Comparison of ENCODE assay signal across 22 cellular contexts in genomic region chr14:58193542-58193941, GRCh38. TPM values are rescaled to one million over a fixed set of nuclear protein-coding genes. Genes with fewer than 3 reads are reported as not detected.
DNase-seq lines count a peak whose midpoint lies in the region; ATAC-seq, FAIRE-seq and TF ChIP-seq lines count a peak whose summit lies in the region.
"Had no signal": no experiment of that assay in that cellular context is flagged by ENCODE, and none has a peak within 500 bp of the region (broad histone marks: within the 10 kb centered on the region; RNA-seq: fewer than 3 reads in every experiment).

No MANE protein-coding gene starts in this region.

- no peaks in the 10 kb centered on the region for H3K79me2 ChIP-seq in endothelial cell of umbilical vein (ENCODE audit: control insufficient read depth, insufficient read depth, low read length)

- H4K20me1 ChIP-seq in endothelial cell of umbilical vein (replicated peaks; ENCODE audit: control insufficient read depth, extremely low read depth, insufficient read depth, low read length), result no peaks in the 10 kb centered on the region

- TF ChIP-seq POLR2A in endothelial cell of umbilical vein (IDR thresholded peaks at IDR 0.05; ENCODE audit: low read depth, low read length), result no peak

- H3K36me3 ChIP-seq in endothelial cell of umbilical vein (ENCODE audit: control insufficient read depth in 2 of 2, extremely low read depth in 1 of 2, insufficient read depth in 2 of 2, low read length in 2 of 2) (no peaks in the 10 kb centered on the region), mucosa of descending colon (ENCODE audit: low read depth) (no peaks in the 10 kb centered on the region)
- H3K36me3 ChIP-seq: esophagus squamous epithelium, right atrium auricular region, SJSA1, upper lobe of left lung had no signal

- no peak overlapping the region for H3K4me2 ChIP-seq in endothelial cell of umbilical vein (ENCODE audit: insufficient read depth, low read length)

- H3K9me1 ChIP-seq in endothelial cell of umbilical vein (replicated peaks; ENCODE audit: control insufficient read depth, extremely low read depth, insufficient read depth, low read length), result no peaks in the 10 kb centered on the region

- no TSS peak for BruUV-seq in endothelial cell of umbilical vein (replicated peaks; lab: Mats Ljungman, UMichigan)

- H3K9me3 ChIP-seq in endothelial cell of umbilical vein (replicated peaks; ENCODE audit: control insufficient read depth, insufficient read depth, low read length) (no peaks in the 10 kb centered on the region), mucosa of descending colon (no peaks in the 10 kb centered on the region)
- H3K9me3 ChIP-seq: esophagus squamous epithelium, right atrium auricular region, SJSA1, upper lobe of left lung had no signal

- H2AFZ ChIP-seq in endothelial cell of umbilical vein (ENCODE audit: low read depth, low read length), result no peak overlapping the region

- POLR2A ChIA-PET in endothelial cell of umbilical vein (lab: Charles Lee), result no interaction called here

- no peak overlapping the region for H3K27ac ChIP-seq in endothelial cell of umbilical vein (ENCODE audit: insufficient read depth, low read depth, low read length)
- H3K27ac ChIP-seq: esophagus squamous epithelium, right atrium auricular region, SJSA1, upper lobe of left lung had no signal

- intact Hi-C loops in endothelial cell of umbilical vein (cut with micrococcal nuclease), result no loop called here
- intact Hi-C loops in mucosa of descending colon (cut with DNase I, micrococcal nuclease), result no loop called here

- H3K4me3 ChIP-seq in endothelial cell of umbilical vein (replicated peaks in 1 of 3; ENCODE audit: insufficient read depth in 1 of 3, low read depth in 1 of 3, low read length in 3 of 3) (no peak overlapping the region), mucosa of descending colon (no peak overlapping the region)
- H3K4me3 ChIP-seq: esophagus squamous epithelium, right atrium auricular region, SJSA1, upper lobe of left lung had no signal

- ATAC-seq in mucosa of descending colon, result peak; percentile 87
- ATAC-seq: activated T-cell treated with anti-CD3 and anti-CD28 coated beads, Interleukin-2, amount 50 U/mL, for 72 hours; naive thymus-derived CD8-positive, alpha-beta T cell had no signal

- dilution Hi-C loops in endothelial cell of umbilical vein (cut with MboI; ENCODE audit: extremely low pct_ligation_motif_present, low sequenced_read_pairs), result no loop called here

- no peak for TF ChIP-seq CTCF in endothelial cell of umbilical vein (IDR thresholded peaks at IDR 0.05; ENCODE audit: extremely low read depth in 1 of 2, insufficient read depth in 1 of 2, low read depth in 1 of 2, low read length in 2 of 2)
- no peak for TF ChIP-seq CTCF in mucosa of descending colon (IDR thresholded peaks at IDR 0.05)

- H3K27me3 ChIP-seq in endothelial cell of umbilical vein (ENCODE audit: control insufficient read depth in 2 of 2, insufficient read depth in 2 of 2, low read length in 2 of 2), result peaks cover 16 to 23% of the 10 kb centered on the region in 2 experiments
- H3K27me3 ChIP-seq: esophagus squamous epithelium, right atrium auricular region, upper lobe of left lung had no signal

- CTCF ChIA-PET in endothelial cell of umbilical vein (lab: Charles Lee), result no interaction called here

- DNase-seq in EH (ENCODE audit: low read depth) (peak; percentile 47), NCI-H748 (lab: John Stamatoyannopoulos, UW; ENCODE audit: unreplicated experiment) (peak; percentile 63), endothelial cell of umbilical vein (ENCODE audit: low read depth, low spot score) (peak; percentile 41), mucosa of descending colon (no peak), 8988T (no peak), AG20443 (ENCODE audit: low spot score) (no peak), GF-D8 (lab: John Stamatoyannopoulos, UW) (no peak)
- DNase-seq in central memory CD4-positive, alpha-beta T cell, result no peak
- DNase-seq: activated CD4-positive, alpha-beta T cell treated with anti-CD3 and anti-CD28 coated beads for 48 hours; activated naive CD4-positive, alpha-beta T cell treated with anti-CD3 and anti-CD28 coated beads, Interleukin-2, amount 10 ng/mL, durations not matched to agents 7 days and 5 days; activated T-cell treated with anti-CD3 and anti-CD28 coated beads, Interleukin-2, amount 50 U/mL, for 72 hours; aorta; COR-L47; effector CD8-positive, alpha-beta T cell; esophagus squamous epithelium; naive thymus-derived CD8-positive, alpha-beta T cell; NCI-H1694; stimulated activated CD4-positive, alpha-beta T cell treated with anti-CD3 and anti-CD28 coated beads, Interleukin-15, amount 100 ng/mL, for 24 hours; stimulated activated CD8-positive, alpha-beta memory T cell treated with anti-CD3 and anti-CD28 coated beads, Interleukin-4, amount 100 ng/mL, for 48 hours; upper lobe of left lung had no signal

- H3K9ac ChIP-seq in endothelial cell of umbilical vein (replicated peaks; ENCODE audit: extremely low read depth, insufficient read depth, low read length), result no peak overlapping the region

- FAIRE-seq in endothelial cell of umbilical vein (lab: Jason Lieb, UNC), result no peak

- peaks cover 3% of the 10 kb centered on the region for H3K4me1 ChIP-seq in endothelial cell of umbilical vein (ENCODE audit: control insufficient read depth, extremely low read depth, insufficient read depth, low read length)
- H3K4me1 ChIP-seq in mucosa of descending colon (ENCODE audit: low read depth), result peaks cover 11% of the 10 kb centered on the region
- H3K4me1 ChIP-seq: esophagus squamous epithelium, SJSA1, upper lobe of left lung had no signal

TF ChIP-seq in endothelial cell of umbilical vein, 7 proteins besides CTCF, POLR2A, EP300 and RAD21:
- TF ChIP-seq EZH2 (IDR thresholded peaks at IDR 0.05; ENCODE audit: borderline replicate concordance, low read depth, low read length, severe bottlenecking) (no peak), MYC (IDR thresholded peaks at IDR 0.05; ENCODE audit: low read depth, low read length) (no peak), MAX (IDR thresholded peaks at IDR 0.05; ENCODE audit: insufficient read depth, insufficient read length) (no peak), GATA2 (IDR thresholded peaks at IDR 0.05; ENCODE audit: insufficient read depth, insufficient read length, low read depth, low read length) (no peak), FOS (IDR thresholded peaks at IDR 0.05; ENCODE audit: borderline replicate concordance, insufficient read depth, low read length) (no peak)

RNA-seq across cellular contexts. Expression of gene ACTR10, which starts 6.4 kb away (rescaled TPM):
- total RNA-seq in endothelial cell of umbilical vein (67.3 and 71.4 TPM in 2 replicates), mucosa of descending colon (10 to 100 TPM; 53.1 to 56.5 (median 54.1) TPM)
- 21.6 and 28.6 TPM in 2 replicates for polyA plus RNA-seq in endothelial cell of umbilical vein
- polyA plus RNA-seq in endothelial cell of umbilical vein (2011; cell fraction: cytosol; rRNA removed), result 41.3 and 58.2 TPM in 2 replicates
- polyA plus RNA-seq in endothelial cell of umbilical vein (2011; cell fraction: nucleus; rRNA removed), result 40.7 and 52.2 TPM in 2 replicates
- polyA plus RNA-seq in endothelial cell of umbilical vein (2012), result 53.7 and 83.5 TPM in 2 replicates
- polyA minus RNA-seq in endothelial cell of umbilical vein, result 17.3 and 22.7 TPM in 2 replicates
- polyA minus RNA-seq in endothelial cell of umbilical vein (2011; cell fraction: cytosol; rRNA and poly(A)+ RNA removed), result 15.1 TPM
- 25.5 and 30.8 TPM in 2 replicates for polyA minus RNA-seq in endothelial cell of umbilical vein (2011; cell fraction: nucleus; rRNA and poly(A)+ RNA removed)

RNA-seq across cellular contexts. Expression of gene ARMH4, which starts 41.5 kb away (rescaled TPM):
- total RNA-seq in endothelial cell of umbilical vein (2.3 and 3.0 TPM in 2 replicates), mucosa of descending colon (1 to 10 TPM; 1.3 to 6.9 (median 3.5) TPM)
- 1.1 TPM in 2 replicates for polyA plus RNA-seq in endothelial cell of umbilical vein
- 1.4 and 1.5 TPM in 2 replicates for polyA plus RNA-seq in endothelial cell of umbilical vein (2011; cell fraction: cytosol; rRNA removed)
- 0.83 and 1.3 TPM in 2 replicates for polyA plus RNA-seq in endothelial cell of umbilical vein (2011; cell fraction: nucleus; rRNA removed)
- 1.6 and 1.7 TPM in 2 replicates for polyA plus RNA-seq in endothelial cell of umbilical vein (2012)
- 11.2 and 37.0 TPM in 2 replicates for polyA minus RNA-seq in endothelial cell of umbilical vein
- not detected for polyA minus RNA-seq in endothelial cell of umbilical vein (2011; cell fraction: cytosol; rRNA and poly(A)+ RNA removed)
- polyA minus RNA-seq in endothelial cell of umbilical vein (2011; cell fraction: nucleus; rRNA and poly(A)+ RNA removed), result 9.7 and 32.0 TPM in 2 replicates
- total RNA-seq: activated T-cell treated with anti-CD3 and anti-CD28 coated beads, Interleukin-2, amount 50 U/mL, for 72 hours; naive thymus-derived CD8-positive, alpha-beta T cell had no signal
- polyA plus RNA-seq: naive thymus-derived CD8-positive, alpha-beta T cell had no signal

RNA-seq across cellular contexts. Expression of gene PSMA3, which starts 51.1 kb away (rescaled TPM):
- 228 and 240 TPM in 2 replicates for total RNA-seq in endothelial cell of umbilical vein
- polyA plus RNA-seq in endothelial cell of umbilical vein, result 274 and 297 TPM in 2 replicates
- polyA plus RNA-seq in endothelial cell of umbilical vein (2011; cell fraction: cytosol; rRNA removed), result 258 and 315 TPM in 2 replicates
- 142 and 181 TPM in 2 replicates for polyA plus RNA-seq in endothelial cell of umbilical vein (2011; cell fraction: nucleus; rRNA removed)
- 139 and 245 TPM in 2 replicates for polyA plus RNA-seq in endothelial cell of umbilical vein (2012)
- 190 and 204 TPM in 2 replicates for polyA minus RNA-seq in endothelial cell of umbilical vein
- 83.9 TPM for polyA minus RNA-seq in endothelial cell of umbilical vein (2011; cell fraction: cytosol; rRNA and poly(A)+ RNA removed)
- 56.6 and 86.0 TPM in 2 replicates for polyA minus RNA-seq in endothelial cell of umbilical vein (2011; cell fraction: nucleus; rRNA and poly(A)+ RNA removed)
- 100 to 1,000 TPM in 2 of 3 donors, 10 to 100 TPM in 1; 93.2 to 124 (median 105) TPM for total RNA-seq in mucosa of descending colon

Comparison
In these comparisons a context has a peak if more than half of its experiments do, and no peak if none do; other contexts are left out.
1. DNase-seq: peak in EH (single experiment), NCI-H748 (single experiment) and endothelial cell of umbilical vein (single experiment); none in mucosa of descending colon (0 of 3), central memory CD4-positive, alpha-beta T cell (single experiment), 8988T (single experiment), AG20443 (single experiment) and GF-D8 (single experiment).